In genomic region chr18:69492861-69493260, GRCh38 we compare ENCODE assay signal across 7 cellular contexts.
"Had no signal": no experiment of that assay in that cellular context is flagged by ENCODE, and none has a peak within 500 bp of the region (broad histone marks: within the 10 kb centered on the region; RNA-seq: fewer than 3 reads in every experiment).

No MANE protein-coding gene starts in this region.

- H3K4me2 ChIP-seq: KMS-11 had no signal

- H3K27ac ChIP-seq: HL-60, KMS-11 had no signal

- FAIRE-seq: HTR-8/SVneo, K562 had no signal

- ATAC-seq: K562 had no signal

- DNase-seq: IMR-90, KBM-7, KG1 had no signal

- H3K9ac ChIP-seq: KMS-11 had no signal

- H3K4me3 ChIP-seq: K562 had no signal
